ENCODE assay signal across 25 cellular contexts in genomic region chr11:7691759-7692334, GRCh38. TPM values are rescaled to one million over a fixed set of nuclear protein-coding genes. Genes with fewer than 3 reads are reported as not detected.
"Had no signal": no experiment of that assay in that cellular context is flagged by ENCODE, and none has a peak within 500 bp of the region (broad histone marks: within the 10 kb centered on the region; RNA-seq: fewer than 3 reads in every experiment).

No MANE protein-coding gene starts in this region.

- ATAC-seq: mucosa of descending colon; naive thymus-derived CD4-positive, alpha-beta T cell; stimulated activated naive B cell treated with anti-CD40 and anti-IgM and Interleukin-4, amounts not matched to agents 10 μg/mL and 1 μg/mL and 100 μg/mL, for 72 hours had no signal

- H3K9me3 ChIP-seq: left ventricle myocardium inferior, mucosa of descending colon, neutrophil, right atrium auricular region, SK-N-SH, tibial nerve had no signal

- H3K9me2 ChIP-seq: SK-N-SH had no signal

- H3K4me2 ChIP-seq: SK-N-SH had no signal

- H3K9me3 Mint-ChIP-seq: activated T-cell treated with anti-CD3 and anti-CD28 coated beads, Interleukin-2, amount 50 U/mL, for 24 hours; dendritic cell treated with granulocyte-macrophage colony-stimulating factor and Interleukin-4, amounts not matched to agents 40 ng/mL and 50 ng/mL, for 4 days; stimulated activated naive B cell treated with anti-CD40 and anti-IgM and Interleukin-4, amounts not matched to agents 10 μg/mL and 1 μg/mL and 100 μg/mL, for 72 hours had no signal

- H3K4me1 ChIP-seq: left ventricle myocardium inferior, right atrium auricular region had no signal

- H3K36me3 ChIP-seq: brain microvascular endothelial cell, left ventricle myocardium inferior, neutrophil, right atrium auricular region, tibial nerve had no signal

- H3K36me3 Mint-ChIP-seq: naive thymus-derived CD4-positive, alpha-beta T cell; stimulated activated naive B cell treated with anti-CD40 and anti-IgM and Interleukin-4, amounts not matched to agents 10 μg/mL and 1 μg/mL and 100 μg/mL, for 72 hours had no signal

- H3K27me3 ChIP-seq: brain microvascular endothelial cell, right atrium auricular region had no signal

- H3K4me3 Mint-ChIP-seq: activated T-cell treated with anti-CD3 and anti-CD28 coated beads, Interleukin-2, amount 50 U/mL, for 24 hours; dendritic cell treated with granulocyte-macrophage colony-stimulating factor and Interleukin-4, amounts not matched to agents 40 ng/mL and 50 ng/mL, for 4 days; naive thymus-derived CD4-positive, alpha-beta T cell; stimulated activated naive B cell treated with anti-CD40 and anti-IgM and Interleukin-4, amounts not matched to agents 10 μg/mL and 1 μg/mL and 100 μg/mL, for 72 hours had no signal

- H3K27ac Mint-ChIP-seq: activated T-cell treated with anti-CD3 and anti-CD28 coated beads, Interleukin-2, amount 50 U/mL, for 24 hours; dendritic cell treated with granulocyte-macrophage colony-stimulating factor and Interleukin-4, amounts not matched to agents 40 ng/mL and 50 ng/mL, for 4 days; naive thymus-derived CD4-positive, alpha-beta T cell; stimulated activated naive B cell treated with anti-CD40 and anti-IgM and Interleukin-4, amounts not matched to agents 10 μg/mL and 1 μg/mL and 100 μg/mL, for 72 hours had no signal

- H3K4me3 ChIP-seq: left ventricle myocardium inferior, mucosa of descending colon, right atrium auricular region, tibial nerve had no signal

- DNase-seq: activated CD4-positive, CD25-positive, alpha-beta regulatory T cell treated with anti-CD3 and anti-CD28 coated beads, Interleukin-2, amount 50 U/mL, for 72 hours; activated naive CD4-positive, alpha-beta T cell treated with anti-CD3 and anti-CD28 coated beads, Interleukin-2, amount 50 U/mL, for 16 hours; activated T-cell treated with anti-CD3 and anti-CD28 coated beads, Interleukin-2, amount 50 U/mL, for 24 hours; brain microvascular endothelial cell; effector memory CD4-positive, alpha-beta T cell; hippocampal formation; kidney; left ventricle myocardium inferior; mucosa of descending colon; naive thymus-derived CD4-positive, alpha-beta T cell; SK-N-SH; stimulated activated CD4-positive, alpha-beta T cell treated with anti-CD3 and anti-CD28 coated beads, Interleukin-15, amount 100 ng/mL, for 24 hours; stimulated activated CD4-positive, alpha-beta T cell treated with anti-CD3 and anti-CD28 coated beads, Interleukin-4, amount 100 ng/mL, for 1 hour; stimulated activated naive B cell treated with anti-CD40 and anti-IgM and Interleukin-4, amounts not matched to agents 10 μg/mL and 1 μg/mL and 100 μg/mL, for 72 hours; substantia nigra; T-helper 1 cell; T1000 had no signal

- H3K27ac ChIP-seq: brain microvascular endothelial cell, epithelial cell of prostate, left ventricle myocardium inferior, neutrophil, right atrium auricular region, tibial nerve had no signal

RNA-seq across cellular contexts. Expression of gene OVCH2, which starts 14.4 kb away (rescaled TPM):
- total RNA-seq: fibroblast of lung; left ventricle myocardium inferior; mucosa of descending colon; naive thymus-derived CD4-positive, alpha-beta T cell; posterior vena cava; right atrium auricular region; skeletal muscle tissue; tibial nerve had no signal
